ENCODE assay signal across 12 cellular contexts in genomic region chr14:98006008-98006407, GRCh38.
DNase-seq lines count a peak whose midpoint lies in the region; ATAC-seq lines count a peak whose summit lies in the region.
"Had no signal": no experiment of that assay in that cellular context is flagged by ENCODE, and none has a peak within 500 bp of the region (broad histone marks: within the 10 kb centered on the region; RNA-seq: fewer than 3 reads in every experiment).

No MANE protein-coding gene starts in this region.

- CTCF ChIA-PET in activated CD4-positive, alpha-beta memory T cell treated with anti-CD3 and anti-CD28 coated beads for 36 hours (lab: Charles Lee), result no interaction called here
- CTCF ChIA-PET in activated CD4-positive, alpha-beta memory T cell treated with anti-CD3 and anti-CD28 coated beads, Interleukin-2, amount 10 ng/mL, durations not matched to agents 7 days and 5 days (lab: Charles Lee), result interaction anchor here (1.3 kb wide), 1 partner anchor 1314 kb away, joined by 3 read pairs; no protein-coding TSS in a partner anchor
- CTCF ChIA-PET in activated naive CD4-positive, alpha-beta T cell treated with anti-CD3 and anti-CD28 coated beads, Interleukin-2, amount 10 ng/mL, durations not matched to agents 7 days and 5 days (lab: Charles Lee), result no interaction called here

- intact Hi-C loops in activated CD4-positive, alpha-beta memory T cell treated with anti-CD3 and anti-CD28 coated beads for 36 hours (cut with micrococcal nuclease), result no loop called here

- no peak overlapping the region for H3K4me3 Mint-ChIP-seq in activated CD4-positive, alpha-beta memory T cell treated with anti-CD3 and anti-CD28 coated beads for 36 hours
- H3K4me3 Mint-ChIP-seq in activated CD4-positive, alpha-beta memory T cell treated with anti-CD3 and anti-CD28 coated beads, Interleukin-2, amount 10 ng/mL, durations not matched to agents 7 days and 5 days, result no peak overlapping the region
- no peak overlapping the region for H3K4me3 Mint-ChIP-seq in activated naive CD4-positive, alpha-beta T cell treated with anti-CD3 and anti-CD28 coated beads, Interleukin-2, amount 10 ng/mL, durations not matched to agents 7 days and 5 days
- no peak overlapping the region for H3K4me3 Mint-ChIP-seq in stimulated activated effector memory CD8-positive, alpha-beta T cell treated with anti-CD3 and anti-CD28 coated beads, Interleukin-12 subunit alpha, Interleukin-12 subunit beta, amount 100 ng/mL, for 72 hours
- H3K4me3 Mint-ChIP-seq: CD4-positive, CD25-positive, alpha-beta regulatory T cell had no signal

- peak overlapping the region; percentile 8 for H3K27ac Mint-ChIP-seq in activated CD4-positive, alpha-beta memory T cell treated with anti-CD3 and anti-CD28 coated beads for 36 hours
- no peak overlapping the region for H3K27ac Mint-ChIP-seq in activated CD4-positive, alpha-beta memory T cell treated with anti-CD3 and anti-CD28 coated beads, Interleukin-2, amount 10 ng/mL, durations not matched to agents 7 days and 5 days
- H3K27ac Mint-ChIP-seq in activated naive CD4-positive, alpha-beta T cell treated with anti-CD3 and anti-CD28 coated beads, Interleukin-2, amount 50 U/mL, for 72 hours, result peak overlapping the region in 1 of 2 donors; percentile 77
- no peak overlapping the region for H3K27ac Mint-ChIP-seq in activated naive CD4-positive, alpha-beta T cell treated with anti-CD3 and anti-CD28 coated beads, Interleukin-2, amount 10 ng/mL, durations not matched to agents 7 days and 5 days
- H3K27ac Mint-ChIP-seq in stimulated activated effector memory CD8-positive, alpha-beta T cell treated with anti-CD3 and anti-CD28 coated beads, Interleukin-12 subunit alpha, Interleukin-12 subunit beta, amount 100 ng/mL, for 72 hours, result no peak overlapping the region
- H3K27ac Mint-ChIP-seq: CD4-positive, CD25-positive, alpha-beta regulatory T cell had no signal

- ATAC-seq in activated naive CD4-positive, alpha-beta T cell treated with anti-CD3 and anti-CD28 coated beads, Interleukin-2, amount 50 U/mL, for 72 hours, result peak; percentile 60 to 87
- peak; percentile 59 for ATAC-seq in stimulated activated effector memory CD8-positive, alpha-beta T cell treated with anti-CD3 and anti-CD28 coated beads, Interleukin-12 subunit alpha, Interleukin-12 subunit beta, amount 100 ng/mL, for 72 hours
- ATAC-seq: HepG2 had no signal

- POLR2A ChIA-PET in activated CD4-positive, alpha-beta memory T cell treated with anti-CD3 and anti-CD28 coated beads for 36 hours (lab: Charles Lee), result no interaction called here
- POLR2A ChIA-PET in activated CD4-positive, alpha-beta memory T cell treated with anti-CD3 and anti-CD28 coated beads, Interleukin-2, amount 10 ng/mL, durations not matched to agents 7 days and 5 days (lab: Charles Lee), result interaction anchor here (1.2 kb wide), 1 partner anchor 28 kb away, joined by 3 read pairs; no protein-coding TSS in a partner anchor

- H3K27me3 Mint-ChIP-seq in activated CD4-positive, alpha-beta memory T cell treated with anti-CD3 and anti-CD28 coated beads for 36 hours, result no peaks in the 10 kb centered on the region
- H3K27me3 Mint-ChIP-seq in activated CD4-positive, alpha-beta memory T cell treated with anti-CD3 and anti-CD28 coated beads, Interleukin-2, amount 10 ng/mL, durations not matched to agents 7 days and 5 days, result no peaks in the 10 kb centered on the region
- no peaks in the 10 kb centered on the region for H3K27me3 Mint-ChIP-seq in activated naive CD4-positive, alpha-beta T cell treated with anti-CD3 and anti-CD28 coated beads, Interleukin-2, amount 10 ng/mL, durations not matched to agents 7 days and 5 days
- H3K27me3 Mint-ChIP-seq: CD4-positive, CD25-positive, alpha-beta regulatory T cell had no signal

- H3K4me1 Mint-ChIP-seq in activated CD4-positive, alpha-beta memory T cell treated with anti-CD3 and anti-CD28 coated beads for 36 hours (ENCODE audit: low read depth), result peaks cover 16% of the 10 kb centered on the region
- peaks cover 14% of the 10 kb centered on the region for H3K4me1 Mint-ChIP-seq in activated CD4-positive, alpha-beta memory T cell treated with anti-CD3 and anti-CD28 coated beads, Interleukin-2, amount 10 ng/mL, durations not matched to agents 7 days and 5 days
- peaks cover 17% of the 10 kb centered on the region for H3K4me1 Mint-ChIP-seq in activated naive CD4-positive, alpha-beta T cell treated with anti-CD3 and anti-CD28 coated beads, Interleukin-2, amount 10 ng/mL, durations not matched to agents 7 days and 5 days
- H3K4me1 Mint-ChIP-seq in stimulated activated effector memory CD8-positive, alpha-beta T cell treated with anti-CD3 and anti-CD28 coated beads, Interleukin-12 subunit alpha, Interleukin-12 subunit beta, amount 100 ng/mL, for 72 hours, result peaks cover 6% of the 10 kb centered on the region

- DNase-seq in activated CD4-positive, alpha-beta memory T cell treated with anti-CD3 and anti-CD28 coated beads for 36 hours, result no peak
- no peak for DNase-seq in activated CD4-positive, alpha-beta memory T cell treated with anti-CD3 and anti-CD28 coated beads, Interleukin-2, amount 10 ng/mL, durations not matched to agents 7 days and 5 days
- no peak for DNase-seq in activated naive CD4-positive, alpha-beta T cell treated with anti-CD3 and anti-CD28 coated beads, Interleukin-2, amount 50 U/mL, for 72 hours (ENCODE audit: low spot score in 2 of 2)
- DNase-seq in activated naive CD4-positive, alpha-beta T cell treated with anti-CD3 and anti-CD28 coated beads, Interleukin-2, amount 10 ng/mL, durations not matched to agents 7 days and 5 days, result no peak
- no peak for DNase-seq in stimulated activated effector memory CD8-positive, alpha-beta T cell treated with anti-CD3 and anti-CD28 coated beads, Interleukin-12 subunit alpha, Interleukin-12 subunit beta, amount 100 ng/mL, for 72 hours (ENCODE audit: low spot score in 2 of 2)
- DNase-seq in OCI-M1 (lab: John Stamatoyannopoulos, UW), result no peak
- DNase-seq in NCI-H1930 (lab: John Stamatoyannopoulos, UW), result no peak
- DNase-seq: ACHN; CD4-positive, CD25-positive, alpha-beta regulatory T cell; DMS53; GF-D8 had no signal

- no peaks in the 10 kb centered on the region for H3K9me3 Mint-ChIP-seq in activated CD4-positive, alpha-beta memory T cell treated with anti-CD3 and anti-CD28 coated beads for 36 hours
- peaks cover 14% of the 10 kb centered on the region for H3K9me3 Mint-ChIP-seq in activated CD4-positive, alpha-beta memory T cell treated with anti-CD3 and anti-CD28 coated beads, Interleukin-2, amount 10 ng/mL, durations not matched to agents 7 days and 5 days
- H3K9me3 Mint-ChIP-seq in activated naive CD4-positive, alpha-beta T cell treated with anti-CD3 and anti-CD28 coated beads, Interleukin-2, amount 50 U/mL, for 72 hours, result peaks cover 5 to 12% of the 10 kb centered on the region in 2 donors
- peaks cover 11% of the 10 kb centered on the region for H3K9me3 Mint-ChIP-seq in activated naive CD4-positive, alpha-beta T cell treated with anti-CD3 and anti-CD28 coated beads, Interleukin-2, amount 10 ng/mL, durations not matched to agents 7 days and 5 days
- no peaks in the 10 kb centered on the region for H3K9me3 Mint-ChIP-seq in stimulated activated effector memory CD8-positive, alpha-beta T cell treated with anti-CD3 and anti-CD28 coated beads, Interleukin-12 subunit alpha, Interleukin-12 subunit beta, amount 100 ng/mL, for 72 hours

- peaks cover 2% of the 10 kb centered on the region for H3K36me3 Mint-ChIP-seq in activated CD4-positive, alpha-beta memory T cell treated with anti-CD3 and anti-CD28 coated beads for 36 hours
- H3K36me3 Mint-ChIP-seq in activated CD4-positive, alpha-beta memory T cell treated with anti-CD3 and anti-CD28 coated beads, Interleukin-2, amount 10 ng/mL, durations not matched to agents 7 days and 5 days (ENCODE audit: low read depth), result peaks cover 2% of the 10 kb centered on the region
- H3K36me3 Mint-ChIP-seq in activated naive CD4-positive, alpha-beta T cell treated with anti-CD3 and anti-CD28 coated beads, Interleukin-2, amount 50 U/mL, for 72 hours, result peaks cover 4 to 36% of the 10 kb centered on the region in 2 donors
- peaks cover 5% of the 10 kb centered on the region for H3K36me3 Mint-ChIP-seq in activated naive CD4-positive, alpha-beta T cell treated with anti-CD3 and anti-CD28 coated beads, Interleukin-2, amount 10 ng/mL, durations not matched to agents 7 days and 5 days
- no peaks in the 10 kb centered on the region for H3K36me3 Mint-ChIP-seq in stimulated activated effector memory CD8-positive, alpha-beta T cell treated with anti-CD3 and anti-CD28 coated beads, Interleukin-12 subunit alpha, Interleukin-12 subunit beta, amount 100 ng/mL, for 72 hours
- H3K36me3 Mint-ChIP-seq: CD4-positive, CD25-positive, alpha-beta regulatory T cell had no signal
